8 cellular contexts compared by ENCODE assay signal in genomic region chr2:181573140-181573736, GRCh38.
DNase-seq lines count a peak whose midpoint lies in the region; ATAC-seq and TF ChIP-seq lines count a peak whose summit lies in the region.

No MANE protein-coding gene starts in this region.

- TF ChIP-seq CTCF in AG09309 (IDR thresholded peaks at IDR 0.05; ENCODE audit: control insufficient read depth, insufficient read depth, low read depth, low read length, missing control alignments), result peak; percentile 49
- TF ChIP-seq CTCF in HEK293 (tag by site-specific recombination; IDR thresholded peaks at IDR 0.05), result peak; percentile 28; the same call in 1 of the 2 replicates
- peak in 4 of 6 experiments; percentile 27 to 76 (median 74) for TF ChIP-seq CTCF in Peyer's patch (IDR thresholded peaks at IDR 0.05)
- no peak for TF ChIP-seq CTCF in CD4-positive, alpha-beta T cell (IDR thresholded peaks at IDR 0.05)
- no peak for TF ChIP-seq CTCF in ovary (IDR thresholded peaks at IDR 0.05)

- H3K36me3 ChIP-seq in HEK293 (ENCODE audit: control insufficient read depth in 2 of 2, insufficient read depth in 1 of 2, low read length in 2 of 2), result no peaks in the 10 kb centered on the region
- no peaks in the 10 kb centered on the region for H3K36me3 ChIP-seq in Peyer's patch
- H3K36me3 ChIP-seq in ovary, result no peaks in the 10 kb centered on the region

- POLR2A ChIA-PET in HEK293 (lab: Yijun Ruan, JAX), result no interaction called here
- POLR2A ChIA-PET in CD4-positive, alpha-beta T cell (lab: Charles Lee), result no interaction called here

- H3K9me3 ChIP-seq in HEK293 (ENCODE audit: control insufficient read depth, insufficient read depth, low read depth, low read length) (no peaks in the 10 kb centered on the region), Peyer's patch (no peaks in the 10 kb centered on the region), ovary (no peaks in the 10 kb centered on the region)
- H3K9me3 ChIP-seq in CD4-positive, alpha-beta T cell (ENCODE audit: control insufficient read depth, low read length), result no peaks in the 10 kb centered on the region

- CTCF ChIA-PET in HEK293 (lab: Yijun Ruan, JAX), result interaction anchor here (0.6 to 4.0 kb wide), 22 partner anchors 9 to 487 kb away, joined by 3 to 98 read pairs (median 4); partner anchors contain the start of gene NEUROD1
- CTCF ChIA-PET in CD4-positive, alpha-beta T cell (lab: Charles Lee), result interaction anchor here (2.5 kb wide), 1 partner anchor 142 kb away, joined by 7 read pairs; no protein-coding TSS in a partner anchor

- no peaks in the 10 kb centered on the region for H3K27me3 ChIP-seq in Peyer's patch
- no peaks in the 10 kb centered on the region for H3K27me3 ChIP-seq in CD4-positive, alpha-beta T cell (ENCODE audit: control insufficient read depth, insufficient read depth, low read length)
- no peaks in the 10 kb centered on the region for H3K27me3 ChIP-seq in ovary

- peaks cover 5% of the 10 kb centered on the region for H3K27me3 Mint-ChIP-seq in CD4-positive, alpha-beta T cell

- H3K36me3 Mint-ChIP-seq in CD4-positive, alpha-beta T cell (ENCODE audit: low read depth), result no peaks in the 10 kb centered on the region

- DNase-seq in AG09309 (ENCODE audit: low read depth), result peak; percentile 10
- no peak for DNase-seq in Peyer's patch
- DNase-seq in globus pallidus (ENCODE audit: low spot score), result peak; percentile 2
- DNase-seq in CD4-positive, alpha-beta T cell, result no peak
- DNase-seq in ovary, result no peak

- H3K4me3 ChIP-seq in AG09309 (ENCODE audit: control insufficient read depth, low read depth, low read length), result no peak overlapping the region
- no peak overlapping the region for H3K4me3 ChIP-seq in HEK293 (ENCODE audit: low read depth, low read length)
- no peak overlapping the region for H3K4me3 ChIP-seq in Peyer's patch
- H3K4me3 ChIP-seq in ovary, result no peak overlapping the region

- TF ChIP-seq EP300 in ovary (IDR thresholded peaks at IDR 0.05), result no peak

- no peaks in the 10 kb centered on the region for H3K9me3 Mint-ChIP-seq in CD4-positive, alpha-beta T cell

- H3K27ac Mint-ChIP-seq in CD4-positive, alpha-beta T cell, result no peak overlapping the region

- ATAC-seq in GM18907 (IDR thresholded peaks at IDR 0.05; ENCODE audit: unreplicated experiment) (no peak), GM19324 (IDR thresholded peaks at IDR 0.05; ENCODE audit: low FRiP score, unreplicated experiment) (no peak)
- no peak for ATAC-seq in CD4-positive, alpha-beta T cell (ENCODE audit: poor library complexity)

- H3K27ac ChIP-seq in HEK293 (ENCODE audit: extremely low read depth, low read depth, low read length) (no peak overlapping the region), Peyer's patch (no peak overlapping the region), ovary (no peak overlapping the region)
- H3K27ac ChIP-seq in CD4-positive, alpha-beta T cell (ENCODE audit: low read depth, low read length), result no peak overlapping the region

- no peak for TF ChIP-seq POLR2A in Peyer's patch (IDR thresholded peaks at IDR 0.05)
- TF ChIP-seq POLR2A in ovary (IDR thresholded peaks at IDR 0.05), result no peak

- peaks cover 14% of the 10 kb centered on the region for H3K4me1 ChIP-seq in HEK293 (ENCODE audit: control insufficient read depth, insufficient read depth, low read length)
- peaks cover 0 to 13% (median 0%) of the 10 kb centered on the region in 4 donors for H3K4me1 ChIP-seq in Peyer's patch
- H3K4me1 ChIP-seq in ovary (ENCODE audit: insufficient read depth), result no peaks in the 10 kb centered on the region

- H3K4me3 Mint-ChIP-seq in CD4-positive, alpha-beta T cell, result no peak overlapping the region

- H3K4me1 Mint-ChIP-seq in CD4-positive, alpha-beta T cell (ENCODE audit: low read depth), result no peaks in the 10 kb centered on the region

- WGBS in ovary, 3 donors, result 44 to 49% (median 48%) methylated on average over 4 of the region's 4 CpGs

- intact Hi-C loops in CD4-positive, alpha-beta T cell (cut with DNase I, micrococcal nuclease), result loop anchor here in 1 of 2 experiments (10.0 kb wide), 1 partner anchor 142 kb away; no protein-coding TSS in a partner anchor
- intact Hi-C loops in ovary (cut with DNase I), result no loop called here

TF ChIP-seq in HEK293, 187 proteins besides CTCF, POLR2A, EP300 and RAD21:
- no peak for TF ChIP-seq ZNF571 (tag by site-specific recombination; IDR thresholded peaks at IDR 0.05)
- peak; percentile 31 for TF ChIP-seq ZNF654 (tag by site-specific recombination; IDR thresholded peaks at IDR 0.05; ENCODE audit: low read depth)

Comparison
In these comparisons a context has a peak if more than half of its experiments do, and no peak if none do; other contexts are left out.
1. DNase-seq: peak in AG09309 (single experiment) and globus pallidus (single experiment); none in Peyer's patch (0 of 3), CD4-positive, alpha-beta T cell (0 of 10) and ovary (0 of 5).
2. CTCF ChIP-seq: peak in AG09309 (single experiment), HEK293 (single experiment) and Peyer's patch (4 of 6); none in CD4-positive, alpha-beta T cell (single experiment) and ovary (0 of 3).